In genomic region chr4:165327211-165328100, GRCh38 we compare ENCODE assay signal across 1 cellular context.
TF ChIP-seq lines count a peak whose summit lies in the region.

Gene MSMO1 (plus strand): TSS chr4:165327669. CDS start chr4:165333371, 5,702 bp downstream.

TF ChIP-seq in HepG2, 621 proteins besides CTCF, POLR2A, EP300 and RAD21 (continued from another document and continues in another):
- no peak for TF ChIP-seq ZNF646 (CRISPR knock-in tag; IDR thresholded peaks at IDR 0.05)
- peak; percentile 73; the same call in 1 of the 2 replicates for TF ChIP-seq ZFP36L1 (CRISPR knock-in tag; IDR thresholded peaks at IDR 0.05)
- peak; percentile 94 for TF ChIP-seq CREB1 (IDR thresholded peaks at IDR 0.05)
- TF ChIP-seq CREB1 (CRISPR knock-in tag; IDR thresholded peaks at IDR 0.05), result peak; percentile 95
- TF ChIP-seq ZNF468 (CRISPR knock-in tag; IDR thresholded peaks at IDR 0.05), result no peak
- peak; percentile 71 for TF ChIP-seq MNT (IDR thresholded peaks at IDR 0.05)
- peak; percentile 62; the same call in 1 of the 2 replicates for TF ChIP-seq ZNF138 (CRISPR knock-in tag; IDR thresholded peaks at IDR 0.05; ENCODE audit: low read depth)
- no peak for TF ChIP-seq ZNF234 (CRISPR knock-in tag; conservative IDR thresholded peaks at IDR 0.05)
- 0 out of 2 replicates have a peak, but pooled peaks have one; percentile 59 for TF ChIP-seq ZNF704 (CRISPR knock-in tag; IDR thresholded peaks at IDR 0.05; ENCODE audit: borderline replicate concordance)
- TF ChIP-seq U2AF1 (optimal IDR thresholded peaks at IDR 0.05; ENCODE audit: low read depth, low read length), result no peak
- TF ChIP-seq ZNF343 (CRISPR knock-in tag; IDR thresholded peaks at IDR 0.05), result peak; percentile 93
- TF ChIP-seq ZNF678 (CRISPR knock-in tag; IDR thresholded peaks at IDR 0.05), result peak; percentile 24; the same call in 1 of the 2 replicates
- no peak for TF ChIP-seq CBFB (CRISPR knock-in tag; IDR thresholded peaks at IDR 0.05)
- peak; percentile 72; the same call in 1 of the 2 replicates for TF ChIP-seq AKAP8 (CRISPR knock-in tag; IDR thresholded peaks at IDR 0.05)
- TF ChIP-seq ZBTB49 (CRISPR knock-in tag; IDR thresholded peaks at IDR 0.05; ENCODE audit: borderline replicate concordance), result no peak
- 0 out of 2 replicates have a peak, but pooled peaks have one; percentile 53 for TF ChIP-seq ZNF691 (CRISPR knock-in tag; IDR thresholded peaks at IDR 0.05; ENCODE audit: borderline replicate concordance, low read depth)
- TF ChIP-seq MTA1 (CRISPR knock-in tag; IDR thresholded peaks at IDR 0.05; ENCODE audit: borderline replicate concordance), result peak; percentile 27; the same call in 1 of the 2 replicates
- no peak for TF ChIP-seq ZNF335 (CRISPR knock-in tag; IDR thresholded peaks at IDR 0.05)
- no peak; the same call in 1 of the 2 replicates for TF ChIP-seq JDP2 (CRISPR knock-in tag; IDR thresholded peaks at IDR 0.05; ENCODE audit: borderline replicate concordance)
- TF ChIP-seq ZBTB39 (CRISPR knock-in tag; IDR thresholded peaks at IDR 0.05), result 0 out of 2 replicates have a peak, but pooled peaks have one; percentile 67
- no peak for TF ChIP-seq NONO (IDR thresholded peaks at IDR 0.05)
- TF ChIP-seq NONO (CRISPR knock-in tag; conservative IDR thresholded peaks at IDR 0.05), result peak; percentile 93
- TF ChIP-seq AFF4 (CRISPR knock-in tag; IDR thresholded peaks at IDR 0.05), result peak; percentile 93
- peak; percentile 55; the same call in 1 of the 2 replicates for TF ChIP-seq SNAPC4 (CRISPR knock-in tag; IDR thresholded peaks at IDR 0.05)
- TF ChIP-seq ZFP82 (CRISPR knock-in tag; IDR thresholded peaks at IDR 0.05; ENCODE audit: borderline replicate concordance), result no peak
- TF ChIP-seq KLF11 (CRISPR knock-in tag; IDR thresholded peaks at IDR 0.05), result no peak
- TF ChIP-seq ZNF441 (CRISPR knock-in tag; IDR thresholded peaks at IDR 0.05; ENCODE audit: borderline replicate concordance), result no peak
- no peak for TF ChIP-seq PCBP1 (IDR thresholded peaks at IDR 0.05; ENCODE audit: borderline replicate concordance, low read depth, low read length)
